In the genomic region with DNA sequence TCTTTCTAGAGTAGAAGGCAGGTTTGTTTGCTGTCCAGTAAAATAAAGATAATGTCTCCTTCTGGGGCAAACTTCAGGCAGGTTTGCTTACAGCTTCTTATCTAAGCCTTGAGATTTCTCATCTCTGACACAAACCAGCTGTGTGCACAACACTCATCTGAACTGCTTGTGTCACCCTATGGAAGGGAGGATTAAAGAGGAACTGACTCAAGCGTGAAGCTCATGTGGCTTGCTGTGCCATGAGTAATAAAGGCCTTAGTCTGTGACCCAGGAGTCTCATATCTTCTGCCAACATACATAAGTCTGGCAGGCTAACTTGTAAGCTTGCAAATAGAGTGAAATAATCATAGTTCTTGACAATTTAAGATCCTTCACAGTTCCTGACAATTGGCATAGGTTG, we compare ENCODE assay signal across 10 cellular contexts. TPM values are rescaled to one million over a fixed set of nuclear protein-coding genes. Genes with fewer than 3 reads are reported as not detected.
DNase-seq lines count a peak whose midpoint lies in the region; ATAC-seq and TF ChIP-seq lines count a peak whose summit lies in the region.
"Had no signal": no experiment of that assay in that cellular context is flagged by ENCODE, and none has a peak within 500 bp of the region (broad histone marks: within the 10 kb centered on the region; RNA-seq: fewer than 3 reads in every experiment).

No MANE protein-coding gene starts in this region.

- POLR2A ChIA-PET in GM10248 (lab: Yijun Ruan, JAX): no interaction called here

- peak; percentile 60 for DNase-seq in NCI-H82 (lab: John Stamatoyannopoulos, UW)
- no peak for DNase-seq in NCI-H82 treated with DMSO at 0.1 percent for 48 hours (lab: John Stamatoyannopoulos, UW; ENCODE audit: unreplicated experiment)
- peak in 4 of 7 donors; percentile 15 to 26 (median 20) for DNase-seq in adrenal gland
- peak; percentile 51 for DNase-seq in pulmonary artery endothelial cell (ENCODE audit: low read depth, low spot score)
- DNase-seq in NCI-H2196 treated with DMSO at 0.1 percent for 48 hours (lab: John Stamatoyannopoulos, UW; ENCODE audit: unreplicated experiment): no peak
- DNase-seq in GM10248 (ENCODE audit: extremely low spot score): no peak
- DNase-seq in vagina (ENCODE audit: extremely low spot score in 2 of 2): no peak
- DNase-seq: effector CD8-positive, alpha-beta T cell had no signal

- ATAC-seq in HG03432 (IDR thresholded peaks at IDR 0.05; ENCODE audit: unreplicated experiment): peak; percentile 84

- TF ChIP-seq POLR2A in adrenal gland (IDR thresholded peaks at IDR 0.05) (no peak), vagina (IDR thresholded peaks at IDR 0.05) (no peak)

- intact Hi-C loops in adrenal gland (cut with DNase I): no loop called here
- intact Hi-C loops in vagina (cut with DNase I): no loop called here

- no peaks in the 10 kb centered on the region for H3K27me3 ChIP-seq in adrenal gland
- no peaks in the 10 kb centered on the region for H3K27me3 ChIP-seq in vagina

- H3K9me3 ChIP-seq in adrenal gland (replicated peaks in 1 of 3) (no peaks in the 10 kb centered on the region), vagina (no peaks in the 10 kb centered on the region)

- H3K4me1 ChIP-seq in adrenal gland (replicated peaks in 1 of 2) (peaks cover 0 to 3% of the 10 kb centered on the region in 2 donors), vagina (no peaks in the 10 kb centered on the region)

- 29 to 42% (median 36%) methylated on average over 1 of the region's 1 CpG for WGBS in adrenal gland, 4 donors

- CTCF ChIA-PET in GM10248 (lab: Yijun Ruan, JAX): no interaction called here

- no peaks in the 10 kb centered on the region for H3K36me3 ChIP-seq in adrenal gland (replicated peaks in 1 of 2)
- no peaks in the 10 kb centered on the region for H3K36me3 ChIP-seq in vagina

- H3K27ac ChIP-seq in adrenal gland (no peak overlapping the region), vagina (no peak overlapping the region)
- H3K27ac ChIP-seq: 22Rv1 had no signal

- no peak overlapping the region for H3K4me3 ChIP-seq in adrenal gland
- no peak overlapping the region for H3K4me3 ChIP-seq in vagina

- TF ChIP-seq CTCF in adrenal gland (IDR thresholded peaks at IDR 0.05): no peak
- TF ChIP-seq CTCF in GM10248 (IDR thresholded peaks at IDR 0.05; ENCODE audit: control extremely low read depth, extremely low read depth, low read depth, missing control alignments): no peak
- TF ChIP-seq CTCF in vagina (IDR thresholded peaks at IDR 0.05): no peak

RNA-seq across cellular contexts. Expression of a gene that starts 24.2 kb away (rescaled TPM):
- total RNA-seq in adrenal gland (under 1 TPM in 7 of 8 donors, not detected in 1; 0.24 to 0.74 (median 0.55) TPM), pulmonary artery endothelial cell (not detected in 2 replicates), vagina (not detected)
- 1 to 10 TPM; 1.2 to 5.7 (median 1.6) TPM for polyA plus RNA-seq in adrenal gland

Comparison
In these comparisons a context has a peak if more than half of its experiments do, and no peak if none do; other contexts are left out.
1. DNase-seq: peak in NCI-H82 (single experiment), adrenal gland (4 of 7) and pulmonary artery endothelial cell (single experiment); none in NCI-H82 treated with DMSO at 0.1 percent for 48 hours (single experiment), NCI-H2196 treated with DMSO at 0.1 percent for 48 hours (single experiment), GM10248 (single experiment) and vagina (0 of 2).